ENCODE assay signal across 2 cellular contexts in genomic region chr6:53426117-53426516, GRCh38.
TF ChIP-seq lines count a peak whose summit lies in the region.

No MANE protein-coding gene starts in this region.

TF ChIP-seq in HepG2, 621 proteins besides CTCF, POLR2A, EP300 and RAD21:
- TF ChIP-seq ZBTB7A (CRISPR knock-in tag; IDR thresholded peaks at IDR 0.05): no peak
- peak; percentile 82 for TF ChIP-seq CEBPB (IDR thresholded peaks at IDR 0.05; ENCODE audit: borderline replicate concordance, low read depth, low read length)

TF ChIP-seq in H1, 55 proteins besides CTCF, POLR2A, EP300 and RAD21:
- TF ChIP-seq SAP30 (IDR thresholded peaks at IDR 0.05; ENCODE audit: insufficient read depth, insufficient replicate concordance, low read length) (no peak), CEBPB (IDR thresholded peaks at IDR 0.05; ENCODE audit: low read depth, low read length) (peak; percentile 50; the same call in 1 of the 2 replicates)
TF ChIP-seq in H1: peak in this region for 1.
